ENCODE assay signal across 8 cellular contexts in genomic region chr10:89644967-89645741, GRCh38. TPM values are rescaled to one million over a fixed set of nuclear protein-coding genes. Genes with fewer than 3 reads are reported as not detected.
DNase-seq lines count a peak whose midpoint lies in the region; ATAC-seq and TF ChIP-seq lines count a peak whose summit lies in the region.

Gene PANK1, minus strand, starts transcription at chr10:89645242. Its CDS starts 351 bp downstream, at chr10:89644891.

- H3K27me3 Mint-ChIP-seq in activated T-helper 17 cell treated with anti-CD3 and anti-CD28 coated beads, Interleukin-2, amount 50 U/mL, for 72 hours, result peaks cover 6% of the 10 kb centered on the region
- peaks cover 19 to 21% of the 10 kb centered on the region in 2 donors for H3K27me3 Mint-ChIP-seq in natural killer cell (ENCODE audit: low read depth in 2 of 2)
- peaks cover 31% of the 10 kb centered on the region for H3K27me3 Mint-ChIP-seq in stimulated activated naive CD8-positive, alpha-beta T cell treated with anti-CD3 and anti-CD28 coated beads, Interleukin-15, Interleukin-2, amounts not matched to agents 100 ng/mL and 50 ng/mL, for 24 hours

- H3K27ac Mint-ChIP-seq in activated T-helper 17 cell treated with anti-CD3 and anti-CD28 coated beads, Interleukin-2, amount 50 U/mL, for 72 hours, result peak within 1 kb of the TSS; percentile 16
- no peak within 1 kb of the TSS for H3K27ac Mint-ChIP-seq in natural killer cell
- peak within 1 kb of the TSS; percentile 84 for H3K27ac Mint-ChIP-seq in stimulated activated naive CD8-positive, alpha-beta T cell treated with anti-CD3 and anti-CD28 coated beads, Interleukin-15, Interleukin-2, amounts not matched to agents 100 ng/mL and 50 ng/mL, for 24 hours

- H3K4me2 ChIP-seq in IMR-90 (ENCODE audit: low read depth, low read length), result peak within 1 kb of the TSS; percentile 96

- H3K36me3 ChIP-seq in IMR-90 (ENCODE audit: control insufficient read depth, insufficient read depth, low read length) (no peaks in the 10 kb centered on the region), Panc1 (ENCODE audit: control insufficient read depth, insufficient read depth, low read length) (no peaks in the 10 kb centered on the region)

- H3K18ac ChIP-seq in IMR-90 (ENCODE audit: low read depth, low read length), result peak within 1 kb of the TSS; percentile 48

- POLR2A ChIA-PET in IMR-90 (lab: Charles Lee; ENCODE audit: unreplicated experiment) (no interaction called here), Panc1 (lab: Charles Lee) (no interaction called here)

- H3K9me1 ChIP-seq in IMR-90 (ENCODE audit: insufficient read depth, low read length), result no peaks in the 10 kb centered on the region

- peak within 1 kb of the TSS; percentile 82 for H4K91ac ChIP-seq in IMR-90 (ENCODE audit: insufficient read depth, low read depth, low read length)

- BruUV-seq in IMR-90 (replicated peaks; lab: Mats Ljungman, UMichigan) (no TSS peak), Panc1 (replicated peaks; lab: Mats Ljungman, UMichigan) (no TSS peak)

- WGBS in IMR-90 (ENCODE audit: extremely low coverage in 2 of 2, insufficient read length in 1 of 2), 2 experiments, result 0% methylated on average over 12 of the region's 56 CpGs; no CpG with 5 or more reads in 1 of the 2 experiments

- H3K4ac ChIP-seq in IMR-90 (ENCODE audit: low read depth, low read length), result peak within 1 kb of the TSS; percentile 85

- peak within 1 kb of the TSS; percentile 91; the same call in 2 of the 3 replicates for H2BK15ac ChIP-seq in IMR-90 (ENCODE audit: low read depth, low read length)

- H2BK20ac ChIP-seq in IMR-90 (ENCODE audit: low read depth, low read length), result peak within 1 kb of the TSS; percentile 50

- peak within 1 kb of the TSS; percentile 93 for H3K56ac ChIP-seq in IMR-90 (ENCODE audit: extremely low read depth, insufficient read depth, low read length)

- peak within 1 kb of the TSS; percentile 67 for H2AK9ac ChIP-seq in IMR-90 (replicated peaks; ENCODE audit: low read depth, low read length, poor library complexity)

- no peaks in the 10 kb centered on the region for H3K36me3 Mint-ChIP-seq in activated T-helper 17 cell treated with anti-CD3 and anti-CD28 coated beads, Interleukin-2, amount 50 U/mL, for 72 hours (ENCODE audit: low read depth)
- no peaks in the 10 kb centered on the region for H3K36me3 Mint-ChIP-seq in natural killer cell
- no peaks in the 10 kb centered on the region for H3K36me3 Mint-ChIP-seq in stimulated activated naive CD8-positive, alpha-beta T cell treated with anti-CD3 and anti-CD28 coated beads, Interleukin-15, Interleukin-2, amounts not matched to agents 100 ng/mL and 50 ng/mL, for 24 hours (ENCODE audit: low read depth)

- peak; percentile 63 for DNase-seq in DMS79 (lab: John Stamatoyannopoulos, UW)
- DNase-seq in IMR-90, result peak; percentile 74
- DNase-seq in Panc1 (ENCODE audit: low read depth, low spot score), result peak; percentile 36
- peak; percentile 68 for DNase-seq in fibroblast of mammary gland (ENCODE audit: low read depth)
- peak; percentile 46 for DNase-seq in natural killer cell

- no peak for TF ChIP-seq RAD21 in IMR-90 (IDR thresholded peaks at IDR 0.05; ENCODE audit: low read length)

- H3K9me3 Mint-ChIP-seq in activated T-helper 17 cell treated with anti-CD3 and anti-CD28 coated beads, Interleukin-2, amount 50 U/mL, for 72 hours, result no peaks in the 10 kb centered on the region
- no peaks in the 10 kb centered on the region for H3K9me3 Mint-ChIP-seq in natural killer cell
- no peaks in the 10 kb centered on the region for H3K9me3 Mint-ChIP-seq in stimulated activated naive CD8-positive, alpha-beta T cell treated with anti-CD3 and anti-CD28 coated beads, Interleukin-15, Interleukin-2, amounts not matched to agents 100 ng/mL and 50 ng/mL, for 24 hours

- H3K4me1 Mint-ChIP-seq in activated T-helper 17 cell treated with anti-CD3 and anti-CD28 coated beads, Interleukin-2, amount 50 U/mL, for 72 hours, result peaks cover 5% of the 10 kb centered on the region
- peaks cover 9% of the 10 kb centered on the region in 2 donors for H3K4me1 Mint-ChIP-seq in natural killer cell
- H3K4me1 Mint-ChIP-seq in stimulated activated naive CD8-positive, alpha-beta T cell treated with anti-CD3 and anti-CD28 coated beads, Interleukin-15, Interleukin-2, amounts not matched to agents 100 ng/mL and 50 ng/mL, for 24 hours (ENCODE audit: low read depth), result peaks cover 9% of the 10 kb centered on the region

- no peak within 1 kb of the TSS for H2AK5ac ChIP-seq in IMR-90 (ENCODE audit: low read depth, low read length)

- peak within 1 kb of the TSS; percentile 36 for H4K5ac ChIP-seq in IMR-90 (ENCODE audit: low read depth, low read length)

- in situ Hi-C loops in IMR-90 (cut with MboI; ENCODE audit: low sequenced_read_pairs), result no loop called here
- in situ Hi-C loops in Panc1 (cut with HindIII; ENCODE audit: low pct_unique_long_range_greater_than_20kb, low sequenced_read_pairs), result no loop called here

- H3K4me3 Mint-ChIP-seq in activated T-helper 17 cell treated with anti-CD3 and anti-CD28 coated beads, Interleukin-2, amount 50 U/mL, for 72 hours, result no peak within 1 kb of the TSS
- H3K4me3 Mint-ChIP-seq in natural killer cell, result peak within 1 kb of the TSS; percentile 13
- no peak within 1 kb of the TSS for H3K4me3 Mint-ChIP-seq in stimulated activated naive CD8-positive, alpha-beta T cell treated with anti-CD3 and anti-CD28 coated beads, Interleukin-15, Interleukin-2, amounts not matched to agents 100 ng/mL and 50 ng/mL, for 24 hours

- TF ChIP-seq CTCF in IMR-90 (conservative IDR thresholded peaks at IDR 0.05; ENCODE audit: low read depth, low read length) (no peak), Panc1 (IDR thresholded peaks at IDR 0.05) (no peak), fibroblast of mammary gland (conservative IDR thresholded peaks at IDR 0.05; ENCODE audit: control insufficient read depth, insufficient read depth, low read depth, low read length) (no peak), natural killer cell (IDR thresholded peaks at IDR 0.05) (no peak)

- H4K20me1 ChIP-seq in IMR-90 (ENCODE audit: insufficient read depth, low read length), result no peaks in the 10 kb centered on the region; the same call in 1 of the 2 replicates

- dilution Hi-C loops in IMR-90 (cut with HindIII; ENCODE audit: low sequenced_read_pairs, unreplicated experiment), result no loop called here

- CTCF ChIA-PET in IMR-90 (lab: Yijun Ruan, JAX), result no interaction called here
- CTCF ChIA-PET in Panc1 (lab: Charles Lee), result no interaction called here

- H3K23ac ChIP-seq in IMR-90 (ENCODE audit: low read depth, low read length), result peak within 1 kb of the TSS; percentile 91

- H3K9me3 ChIP-seq in IMR-90 (ENCODE audit: control insufficient read depth, insufficient read depth, low read length) (no peaks in the 10 kb centered on the region), Panc1 (ENCODE audit: control insufficient read depth, insufficient read depth, low read depth, low read length) (no peaks in the 10 kb centered on the region)

- H2BK120ac ChIP-seq in IMR-90 (ENCODE audit: low read depth, low read length), result peak within 1 kb of the TSS; percentile 87

- H2AFZ ChIP-seq in IMR-90 (replicated peaks; ENCODE audit: low read length, poor library complexity), result peak within 1 kb of the TSS; percentile 96

- peak; percentile 39 for ATAC-seq in GM21528 (IDR thresholded peaks at IDR 0.05; ENCODE audit: low FRiP score, unreplicated experiment)
- ATAC-seq in IMR-90 (ENCODE audit: low read depth), result peak; percentile 63
- peak; percentile 81 for ATAC-seq in Panc1
- peak; percentile 68 for ATAC-seq in activated T-helper 17 cell treated with anti-CD3 and anti-CD28 coated beads, Interleukin-2, amount 50 U/mL, for 72 hours (replicated peaks)
- peak; percentile 32 to 45 (median 43) for ATAC-seq in natural killer cell

- TF ChIP-seq POLR2A in IMR-90 (IDR thresholded peaks at IDR 0.05; ENCODE audit: low read depth, low read length), result no peak

- peaks cover 14 to 20% of the 10 kb centered on the region in 2 experiments for H3K79me1 ChIP-seq in IMR-90 (ENCODE audit: low read depth in 1 of 2, low read length in 2 of 2)

- H3K14ac ChIP-seq in IMR-90 (replicated peaks; ENCODE audit: low read depth, low read length), result peak within 1 kb of the TSS; percentile 69

- peak within 1 kb of the TSS; percentile 69 for H3K27ac ChIP-seq in IMR-90 (ENCODE audit: insufficient read depth, low read length)
- H3K27ac ChIP-seq in Panc1 (ENCODE audit: low read length), result peak within 1 kb of the TSS; percentile 86

- H3K4me1 ChIP-seq in IMR-90 (ENCODE audit: control insufficient read depth, insufficient read depth, low read length), result peaks cover 2% of the 10 kb centered on the region; the same call in 1 of the 2 replicates
- peaks cover 25% of the 10 kb centered on the region for H3K4me1 ChIP-seq in Panc1 (ENCODE audit: control insufficient read depth, insufficient read depth, low read length)

- H3K27me3 ChIP-seq in IMR-90 (ENCODE audit: control insufficient read depth, insufficient read depth, low read length) (no peaks in the 10 kb centered on the region), Panc1 (ENCODE audit: control insufficient read depth, insufficient read depth, low read length) (no peaks in the 10 kb centered on the region)

- H2BK5ac ChIP-seq in IMR-90 (ENCODE audit: low read depth, low read length, poor library complexity, severe bottlenecking), result peak within 1 kb of the TSS; percentile 70

- peak within 1 kb of the TSS; percentile 81 to 92 for H4K8ac ChIP-seq in IMR-90 (ENCODE audit: low read depth in 2 of 2, low read length in 2 of 2)

- H3K4me3 ChIP-seq in IMR-90 (ENCODE audit: insufficient read depth, low read depth, low read length), result peak within 1 kb of the TSS; percentile 58
- peak within 1 kb of the TSS; percentile 77 to 83 for H3K4me3 ChIP-seq in Panc1 (ENCODE audit: low read depth in 2 of 2, low read length in 2 of 2)
- peak within 1 kb of the TSS; percentile 75 for H3K4me3 ChIP-seq in fibroblast of mammary gland (ENCODE audit: control insufficient read depth, low read depth, low read length)

- intact Hi-C loops in IMR-90 (cut with micrococcal nuclease) (loop anchor here (2.0 kb wide), 2 partner anchors 56 to 218 kb away; partner anchors contain the start of gene KIF20B), Panc1 (cut with micrococcal nuclease; ENCODE audit: unreplicated experiment) (loop anchor here (2.0 kb wide), 1 partner anchor 56 kb away; the partner anchor contains the start of gene KIF20B), natural killer cell (cut with micrococcal nuclease) (loop anchor here (1.0 kb wide), 1 partner anchor 56 kb away; the partner anchor contains the start of gene KIF20B)

- peak within 1 kb of the TSS; percentile 58 for H3K9ac ChIP-seq in IMR-90 (ENCODE audit: low read depth, low read length)

TF ChIP-seq in IMR-90, 13 proteins besides CTCF, POLR2A, EP300 and RAD21 (continues in another document):
- TF ChIP-seq NFE2L2 (IDR thresholded peaks at IDR 0.05; ENCODE audit: low read depth, low read length), result no peak
- no peak for TF ChIP-seq RCOR1 (IDR thresholded peaks at IDR 0.05; ENCODE audit: insufficient replicate concordance, low read length)

RNA-seq across cellular contexts. Expression of gene PANK1, which starts in this region (rescaled TPM):
- total RNA-seq in IMR-90 (2012; rRNA removed) (6.7 and 8.8 TPM in 2 replicates), Panc1 (2021; ENCODE audit: unreplicated experiment) (11.0 TPM), natural killer cell (1 to 10 TPM in 2 of 3 donors, under 1 TPM in 1; 0.85 to 2.2 (median 1.4) TPM)
- polyA plus RNA-seq in IMR-90 (2012; rRNA removed), result 3.0 TPM in 2 replicates
- polyA plus RNA-seq in IMR-90 (2012; cell fraction: cytosol; rRNA removed), result 0.77 and 0.88 TPM in 2 replicates
- polyA plus RNA-seq in IMR-90 (2012; cell fraction: nucleus; rRNA removed; ENCODE audit: low replicate concordance), result 0.70 and 2.1 TPM in 2 replicates
- 4.7 TPM for polyA plus RNA-seq in Panc1 (2012; ENCODE audit: insufficient read length)
- 1 to 10 TPM; 3.6 to 4.2 TPM for total RNA-seq in activated T-helper 17 cell treated with anti-CD3 and anti-CD28 coated beads, Interleukin-2, amount 50 U/mL, for 72 hours

Comparison
In these comparisons a context has a peak if more than half of its experiments do, and no peak if none do; other contexts are left out.
1. Peak in every context shown above with its lines: DNase-seq, ATAC-seq, H3K4me3 ChIP-seq and H3K27ac ChIP-seq.
2. H3K27ac Mint-ChIP-seq: peak in activated T-helper 17 cell treated with anti-CD3 and anti-CD28 coated beads, Interleukin-2, amount 50 U/mL, for 72 hours (single experiment) and stimulated activated naive CD8-positive, alpha-beta T cell treated with anti-CD3 and anti-CD28 coated beads, Interleukin-15, Interleukin-2, amounts not matched to agents 100 ng/mL and 50 ng/mL, for 24 hours (single experiment); none in natural killer cell (0 of 2).